ENCODE assay signal across 8 cellular contexts in the genomic region with DNA sequence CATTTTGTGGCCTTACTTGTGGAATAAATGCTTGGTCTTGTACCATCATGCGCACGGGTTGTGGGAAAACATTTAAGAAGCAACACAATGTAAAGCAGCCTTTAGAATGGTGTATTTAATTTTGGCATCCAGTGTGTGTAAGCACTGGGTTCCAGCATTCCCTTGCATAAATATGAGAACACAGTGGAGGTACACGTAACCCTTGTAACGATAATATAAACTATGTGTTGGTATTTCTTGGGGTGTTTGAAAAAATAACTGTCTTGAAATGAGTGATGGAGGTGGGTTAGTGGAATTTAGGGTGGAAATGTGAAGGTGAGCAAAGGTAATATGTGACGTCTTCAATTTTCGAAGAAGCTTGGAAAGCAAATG. TPM values are rescaled to one million over a fixed set of nuclear protein-coding genes. Genes with fewer than 3 reads are reported as not detected.
DNase-seq lines count a peak whose midpoint lies in the region; ATAC-seq and TF ChIP-seq lines count a peak whose summit lies in the region.

No MANE protein-coding gene starts in this region.

- H3K36me3 ChIP-seq in brain microvascular endothelial cell (replicated peaks): peaks cover 6% of the 10 kb centered on the region
- H3K36me3 ChIP-seq in upper lobe of right lung: no peaks in the 10 kb centered on the region

- H3K27me3 Mint-ChIP-seq in activated naive CD4-positive, alpha-beta T cell treated with anti-CD3 and anti-CD28 coated beads, Interleukin-2, amount 50 U/mL, for 24 hours: no peaks in the 10 kb centered on the region
- no peaks in the 10 kb centered on the region for H3K27me3 Mint-ChIP-seq in memory B cell

- intact Hi-C loops in upper lobe of right lung (cut with DNase I): no loop called here

- H3K4me1 ChIP-seq in upper lobe of right lung: peaks cover 12% of the 10 kb centered on the region

- H3K9me3 ChIP-seq in upper lobe of right lung: no peaks in the 10 kb centered on the region

- TF ChIP-seq CTCF in brain microvascular endothelial cell (IDR thresholded peaks at IDR 0.05; ENCODE audit: low read depth, low read length, missing control alignments) (no peak), upper lobe of right lung (IDR thresholded peaks at IDR 0.05) (no peak)

- no peaks in the 10 kb centered on the region for H3K9me3 Mint-ChIP-seq in activated naive CD4-positive, alpha-beta T cell treated with anti-CD3 and anti-CD28 coated beads, Interleukin-2, amount 50 U/mL, for 24 hours
- peaks cover 3% of the 10 kb centered on the region for H3K9me3 Mint-ChIP-seq in memory B cell

- in situ Hi-C loops in brain microvascular endothelial cell (cut with HindIII; ENCODE audit: low pct_ligation_motif_present, low sequenced_read_pairs): no loop called here

- DNase-seq in activated naive CD4-positive, alpha-beta T cell (lab: John Stamatoyannopoulos, UW): no peak
- DNase-seq in brain microvascular endothelial cell (no peak), memory B cell (ENCODE audit: low spot score in 2 of 2) (no peak), upper lobe of right lung (no peak), DMS 273 treated with DMSO at 0.1 percent for 48 hours (lab: John Stamatoyannopoulos, UW) (no peak)

- no peaks in the 10 kb centered on the region for H3K27me3 ChIP-seq in brain microvascular endothelial cell (replicated peaks)
- no peaks in the 10 kb centered on the region for H3K27me3 ChIP-seq in upper lobe of right lung

- ATAC-seq in memory B cell (ENCODE audit: low read depth) (no peak), upper lobe of right lung (no peak), GM18520 (IDR thresholded peaks at IDR 0.05; ENCODE audit: unreplicated experiment) (no peak), HG03571 (IDR thresholded peaks at IDR 0.05; ENCODE audit: unreplicated experiment) (no peak)

- H3K27ac ChIP-seq in brain microvascular endothelial cell: peak overlapping the region; percentile 65
- H3K27ac ChIP-seq in upper lobe of right lung: peak overlapping the region; percentile 85

- peaks cover 51% of the 10 kb centered on the region for H3K4me1 Mint-ChIP-seq in activated naive CD4-positive, alpha-beta T cell treated with anti-CD3 and anti-CD28 coated beads, Interleukin-2, amount 50 U/mL, for 24 hours
- peaks cover 13% of the 10 kb centered on the region for H3K4me1 Mint-ChIP-seq in memory B cell

- peak overlapping the region; percentile 46 for H3K27ac Mint-ChIP-seq in activated naive CD4-positive, alpha-beta T cell treated with anti-CD3 and anti-CD28 coated beads, Interleukin-2, amount 50 U/mL, for 24 hours
- H3K27ac Mint-ChIP-seq in memory B cell: peak overlapping the region; percentile 75

- no peaks in the 10 kb centered on the region for H3K36me3 Mint-ChIP-seq in activated naive CD4-positive, alpha-beta T cell treated with anti-CD3 and anti-CD28 coated beads, Interleukin-2, amount 50 U/mL, for 24 hours
- H3K36me3 Mint-ChIP-seq in memory B cell: peaks cover 5% of the 10 kb centered on the region

- H3K4me3 Mint-ChIP-seq in activated naive CD4-positive, alpha-beta T cell treated with anti-CD3 and anti-CD28 coated beads, Interleukin-2, amount 50 U/mL, for 24 hours: peak overlapping the region; percentile 89
- peak overlapping the region; percentile 95 for H3K4me3 Mint-ChIP-seq in memory B cell

- H3K4me3 ChIP-seq in brain microvascular endothelial cell (ENCODE audit: low read depth, low read length): peak overlapping the region; percentile 69
- H3K4me3 ChIP-seq in upper lobe of right lung: peak overlapping the region; percentile 79

RNA-seq across cellular contexts. Expression of a gene that starts 2.1 kb away (rescaled TPM):
- 42.7 TPM for total RNA-seq in upper lobe of right lung
